18 cellular contexts compared by ENCODE assay signal in the genomic region with DNA sequence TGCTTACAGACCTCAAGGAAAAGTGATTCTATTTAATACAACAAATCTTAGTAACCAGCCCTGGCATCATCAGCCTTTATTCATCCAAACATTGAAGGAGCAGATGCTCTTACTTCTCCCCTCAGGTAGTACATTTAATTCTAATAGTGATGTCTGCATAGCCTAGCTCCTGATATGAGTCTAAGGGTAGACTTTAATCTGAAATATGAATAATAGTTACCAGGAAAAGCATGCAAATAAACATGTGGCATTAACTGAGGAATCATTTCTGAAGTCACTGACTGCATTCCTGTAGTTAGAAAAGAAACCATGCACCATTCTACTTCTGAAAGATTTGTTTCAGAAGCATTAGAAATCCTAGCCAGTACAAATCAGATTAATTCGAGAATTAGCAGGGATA. TPM values are rescaled to one million over a fixed set of nuclear protein-coding genes. Genes with fewer than 3 reads are reported as not detected.
DNase-seq lines count a peak whose midpoint lies in the region; ATAC-seq and TF ChIP-seq lines count a peak whose summit lies in the region.
"Had no signal": no experiment of that assay in that cellular context is flagged by ENCODE, and none has a peak within 500 bp of the region (broad histone marks: within the 10 kb centered on the region; RNA-seq: fewer than 3 reads in every experiment).

No MANE protein-coding gene starts in this region.

- H3K27me3 ChIP-seq in upper lobe of right lung = no peaks in the 10 kb centered on the region
- H3K27me3 ChIP-seq: ovary had no signal

- intact Hi-C loops in upper lobe of right lung (cut with DNase I) = no loop called here

- peaks cover 50% of the 10 kb centered on the region for H3K4me1 Mint-ChIP-seq in activated CD8-positive, alpha-beta memory T cell treated with anti-CD3 and anti-CD28 coated beads, Interleukin-2, amount 10 ng/mL, durations not matched to agents 7 days and 5 days
- peaks cover 19% of the 10 kb centered on the region for H3K4me1 Mint-ChIP-seq in activated T-helper 17 cell treated with anti-CD3 and anti-CD28 coated beads, Interleukin-2, amount 50 U/mL, for 72 hours
- H3K4me1 Mint-ChIP-seq: GM23338 had no signal

- H3K27ac Mint-ChIP-seq in activated CD8-positive, alpha-beta memory T cell treated with anti-CD3 and anti-CD28 coated beads, Interleukin-2, amount 10 ng/mL, durations not matched to agents 7 days and 5 days = peak overlapping the region; percentile 57
- H3K27ac Mint-ChIP-seq in activated T-helper 17 cell treated with anti-CD3 and anti-CD28 coated beads, Interleukin-2, amount 50 U/mL, for 72 hours = peak overlapping the region; percentile 45
- H3K27ac Mint-ChIP-seq: activated CD4-positive, alpha-beta T cell treated with anti-CD3 and anti-CD28 coated beads, Interleukin-2, amount 10 ng/mL, durations not matched to agents 24 days and 14 days; CD14-positive monocyte; GM23338; stimulated activated naive CD8-positive, alpha-beta T cell treated with anti-CD3 and anti-CD28 coated beads, Interleukin-15, Interleukin-2, amounts not matched to agents 100 ng/mL and 50 ng/mL, for 24 hours had no signal

- H3K9me3 Mint-ChIP-seq in activated CD8-positive, alpha-beta memory T cell treated with anti-CD3 and anti-CD28 coated beads, Interleukin-2, amount 10 ng/mL, durations not matched to agents 7 days and 5 days (ENCODE audit: low read depth) = no peaks in the 10 kb centered on the region
- H3K9me3 Mint-ChIP-seq in activated T-helper 17 cell treated with anti-CD3 and anti-CD28 coated beads, Interleukin-2, amount 50 U/mL, for 72 hours = peaks cover 3% of the 10 kb centered on the region

- TF ChIP-seq CTCF in upper lobe of right lung (IDR thresholded peaks at IDR 0.05) = no peak

- peaks cover 22% of the 10 kb centered on the region for H3K27me3 Mint-ChIP-seq in activated CD8-positive, alpha-beta memory T cell treated with anti-CD3 and anti-CD28 coated beads, Interleukin-2, amount 10 ng/mL, durations not matched to agents 7 days and 5 days
- peaks cover 14% of the 10 kb centered on the region for H3K27me3 Mint-ChIP-seq in activated T-helper 17 cell treated with anti-CD3 and anti-CD28 coated beads, Interleukin-2, amount 50 U/mL, for 72 hours

- CTCF ChIA-PET in activated CD8-positive, alpha-beta memory T cell treated with anti-CD3 and anti-CD28 coated beads, Interleukin-2, amount 10 ng/mL, durations not matched to agents 7 days and 5 days (lab: Charles Lee) = interaction anchor here (1.2 to 1.8 kb wide), 3 partner anchors 19 to 31 kb away, joined by 3 to 6 read pairs (median 3); a partner anchor contains a TSS

- DNase-seq in activated CD8-positive, alpha-beta memory T cell treated with anti-CD3 and anti-CD28 coated beads, Interleukin-2, amount 10 ng/mL, durations not matched to agents 7 days and 5 days = no peak
- no peak for DNase-seq in activated CD8-positive, alpha-beta memory T cell treated with anti-CD3 and anti-CD28 coated beads, Interleukin-2, amount 50 U/mL, for 4 hours
- DNase-seq in upper lobe of right lung = no peak
- DNase-seq in NCI-H1417 treated with DMSO at 0.1 percent for 48 hours (lab: John Stamatoyannopoulos, UW) = no peak
- DNase-seq in epidermal melanocyte (ENCODE audit: insufficient read length, low spot score) = no peak
- DNase-seq: activated CD4-positive, alpha-beta T cell treated with anti-CD3 and anti-CD28 coated beads, Interleukin-2, amount 10 ng/mL, durations not matched to agents 24 days and 14 days; activated effector memory CD4-positive, alpha-beta T cell treated with Interleukin-2 at 50 U/mL for 16 hours; foreskin melanocyte; NCI-H510A treated with DMSO at 0.1 percent for 48 hours; ovary; T-helper 9 cell had no signal

- no peak overlapping the region for H3K27ac ChIP-seq in upper lobe of right lung
- H3K27ac ChIP-seq: ovary, skin epidermis had no signal

- peaks cover 7% of the 10 kb centered on the region for H3K36me3 Mint-ChIP-seq in activated CD8-positive, alpha-beta memory T cell treated with anti-CD3 and anti-CD28 coated beads, Interleukin-2, amount 10 ng/mL, durations not matched to agents 7 days and 5 days
- H3K36me3 Mint-ChIP-seq in activated T-helper 17 cell treated with anti-CD3 and anti-CD28 coated beads, Interleukin-2, amount 50 U/mL, for 72 hours (ENCODE audit: low read depth) = no peaks in the 10 kb centered on the region
- H3K36me3 Mint-ChIP-seq: CD14-positive monocyte had no signal

- H3K36me3 ChIP-seq in upper lobe of right lung = no peaks in the 10 kb centered on the region
- H3K36me3 ChIP-seq: ovary had no signal

- H3K4me3 ChIP-seq in upper lobe of right lung = no peak overlapping the region
- H3K4me3 ChIP-seq: GM23338, ovary, skin epidermis had no signal

- H3K4me1 ChIP-seq in upper lobe of right lung = no peaks in the 10 kb centered on the region

- ATAC-seq in activated CD8-positive, alpha-beta memory T cell treated with anti-CD3 and anti-CD28 coated beads, Interleukin-2, amount 10 ng/mL, durations not matched to agents 7 days and 5 days = peak; percentile 34
- peak; percentile 47 for ATAC-seq in GM19452 (IDR thresholded peaks at IDR 0.05; ENCODE audit: unreplicated experiment)
- peak; percentile 63 for ATAC-seq in HG02938 (IDR thresholded peaks at IDR 0.05; ENCODE audit: unreplicated experiment)
- ATAC-seq in activated T-helper 17 cell treated with anti-CD3 and anti-CD28 coated beads, Interleukin-2, amount 50 U/mL, for 72 hours (replicated peaks) = peak; percentile 71
- ATAC-seq in upper lobe of right lung = no peak
- ATAC-seq: GM23338 had no signal

- no peak overlapping the region for H3K4me3 Mint-ChIP-seq in activated CD8-positive, alpha-beta memory T cell treated with anti-CD3 and anti-CD28 coated beads, Interleukin-2, amount 10 ng/mL, durations not matched to agents 7 days and 5 days
- peak overlapping the region; percentile 22 for H3K4me3 Mint-ChIP-seq in activated T-helper 17 cell treated with anti-CD3 and anti-CD28 coated beads, Interleukin-2, amount 50 U/mL, for 72 hours
- H3K4me3 Mint-ChIP-seq: activated CD4-positive, alpha-beta T cell treated with anti-CD3 and anti-CD28 coated beads, Interleukin-2, amount 10 ng/mL, durations not matched to agents 24 days and 14 days; CD14-positive monocyte; GM23338; stimulated activated naive CD8-positive, alpha-beta T cell treated with anti-CD3 and anti-CD28 coated beads, Interleukin-15, Interleukin-2, amounts not matched to agents 100 ng/mL and 50 ng/mL, for 24 hours had no signal

- H3K9me3 ChIP-seq in upper lobe of right lung = no peaks in the 10 kb centered on the region

RNA-seq across cellular contexts. Expression of a gene that starts 25.7 kb away (rescaled TPM):
- total RNA-seq in activated CD8-positive, alpha-beta memory T cell treated with anti-CD3 and anti-CD28 coated beads, Interleukin-2, amount 10 ng/mL, durations not matched to agents 7 days and 5 days = 10 to 100 TPM; 64.0 to 69.8 TPM
- 10 to 100 TPM; 38.7 to 48.0 TPM for total RNA-seq in activated T-helper 17 cell treated with anti-CD3 and anti-CD28 coated beads, Interleukin-2, amount 50 U/mL, for 72 hours
- 70.5 TPM for total RNA-seq in upper lobe of right lung

RNA-seq across cellular contexts. Expression of a gene that starts 30.9 kb away (rescaled TPM):
- total RNA-seq in activated CD8-positive, alpha-beta memory T cell treated with anti-CD3 and anti-CD28 coated beads, Interleukin-2, amount 10 ng/mL, durations not matched to agents 7 days and 5 days = 10 to 100 TPM; 31.9 to 35.0 TPM
- 10 to 100 TPM; 20.5 to 37.4 TPM for total RNA-seq in activated T-helper 17 cell treated with anti-CD3 and anti-CD28 coated beads, Interleukin-2, amount 50 U/mL, for 72 hours
- total RNA-seq in upper lobe of right lung = 20.6 TPM
